In genomic region chr11:70675697-70676374, GRCh38 we compare ENCODE assay signal across 20 cellular contexts.
DNase-seq lines count a peak whose midpoint lies in the region; TF ChIP-seq lines count a peak whose summit lies in the region.
"Had no signal": no experiment of that assay in that cellular context is flagged by ENCODE, and none has a peak within 500 bp of the region (broad histone marks: within the 10 kb centered on the region; RNA-seq: fewer than 3 reads in every experiment).

No MANE protein-coding gene starts in this region.

- no peak overlapping the region for H2AFZ ChIP-seq in osteoblast (ENCODE audit: low read length)
- H2AFZ ChIP-seq: neural progenitor cell had no signal

- H3K4me2 ChIP-seq in osteoblast (ENCODE audit: insufficient read depth, low read length), result no peak overlapping the region
- H3K4me2 ChIP-seq: neural progenitor cell had no signal

- no peaks in the 10 kb centered on the region for H3K9me3 ChIP-seq in osteoblast (ENCODE audit: low read depth, low read length)
- H3K9me3 ChIP-seq in esophagus muscularis mucosa, result no peaks in the 10 kb centered on the region
- H3K9me3 ChIP-seq: heart left ventricle, stomach, vagina had no signal

- H4K20me1 ChIP-seq in osteoblast (ENCODE audit: insufficient read depth, low read length), result no peaks in the 10 kb centered on the region

- WGBS in esophagus muscularis mucosa, result 66% methylated on average over 5 of the region's 7 CpGs

- H3K27ac ChIP-seq in osteoblast (ENCODE audit: low read depth, low read length) (no peak overlapping the region), esophagus muscularis mucosa (replicated peaks in 1 of 4) (no peak overlapping the region)
- H3K27ac ChIP-seq: heart left ventricle, neural progenitor cell, stomach, vagina had no signal

- peak; percentile 26 for DNase-seq in NCI-H187 treated with DMSO at 0.1 percent for 48 hours (lab: John Stamatoyannopoulos, UW)
- no peak for DNase-seq in NCI-H187 (lab: John Stamatoyannopoulos, UW)
- DNase-seq in LoVo (ENCODE audit: low spot score), result peak; percentile 48
- peak; percentile 11 for DNase-seq in RPMI7951 (ENCODE audit: low read depth)
- DNase-seq in osteoblast (ENCODE audit: insufficient read length, low spot score, missing footprints), result peak; percentile 67
- DNase-seq in esophagus muscularis mucosa (ENCODE audit: extremely low spot score), result no peak
- no peak for DNase-seq in activated CD4-positive, alpha-beta T cell treated with anti-CD3 and anti-CD28 coated beads, Interleukin-2, amount 50 U/mL, for 48 hours
- no peak for DNase-seq in EL
- DNase-seq: activated CD4-positive, alpha-beta memory T cell treated with anti-CD3 and anti-CD28 coated beads for 36 hours; activated naive CD8-positive, alpha-beta T cell treated with anti-CD3 and anti-CD28 coated beads, Interleukin-2, amount 50 U/mL, for 24 hours; CD8-positive, alpha-beta T cell; heart left ventricle; HFFc6; islet precursor cell; mesendoderm; MM.1S; NCI-H526 treated with DMSO at 0.1 percent for 48 hours; stomach had no signal

- no peaks in the 10 kb centered on the region for H3K4me1 ChIP-seq in osteoblast (ENCODE audit: insufficient read depth, low read length)
- H3K4me1 ChIP-seq in esophagus muscularis mucosa, result no peaks in the 10 kb centered on the region
- H3K4me1 ChIP-seq: heart left ventricle, stomach, vagina had no signal

- H3K4me3 ChIP-seq in osteoblast (ENCODE audit: insufficient read depth, low read length) (no peak overlapping the region), esophagus muscularis mucosa (no peak overlapping the region)
- H3K4me3 ChIP-seq: heart left ventricle, neural progenitor cell, stomach, vagina had no signal

- H3K79me2 ChIP-seq in osteoblast (ENCODE audit: insufficient read depth, low read length), result no peaks in the 10 kb centered on the region

- intact Hi-C loops in esophagus muscularis mucosa (cut with DNase I), result no loop called here

- no peak for TF ChIP-seq POLR2A in esophagus muscularis mucosa (IDR thresholded peaks at IDR 0.05; ENCODE audit: low read depth)

- peaks cover 6% of the 10 kb centered on the region for H3K27me3 ChIP-seq in osteoblast (ENCODE audit: insufficient read depth, low read length)
- H3K27me3 ChIP-seq in esophagus muscularis mucosa, result no peaks in the 10 kb centered on the region
- H3K27me3 ChIP-seq: neural progenitor cell, vagina had no signal

- no peaks in the 10 kb centered on the region for H3K36me3 ChIP-seq in osteoblast (ENCODE audit: insufficient read depth, low read length)
- H3K36me3 ChIP-seq in esophagus muscularis mucosa, result no peaks in the 10 kb centered on the region
- H3K36me3 ChIP-seq: heart left ventricle, neural progenitor cell, stomach, vagina had no signal

- no peak for TF ChIP-seq EP300 in esophagus muscularis mucosa (IDR thresholded peaks at IDR 0.05)

- no peak for TF ChIP-seq CTCF in osteoblast (IDR thresholded peaks at IDR 0.05; ENCODE audit: extremely low read depth, low read depth, low read length)
- TF ChIP-seq CTCF in esophagus muscularis mucosa (IDR thresholded peaks at IDR 0.05), result no peak

Comparison
In these comparisons a context has a peak if more than half of its experiments do, and no peak if none do; other contexts are left out.
1. DNase-seq: peak in NCI-H187 treated with DMSO at 0.1 percent for 48 hours (single experiment), LoVo (single experiment), RPMI7951 (single experiment) and osteoblast (single experiment); none in NCI-H187 (0 of 2), esophagus muscularis mucosa (single experiment), activated CD4-positive, alpha-beta T cell treated with anti-CD3 and anti-CD28 coated beads, Interleukin-2, amount 50 U/mL, for 48 hours (0 of 2) and EL (single experiment).